2 cellular contexts compared by ENCODE assay signal in genomic region chr15:44250566-44250965, GRCh38.
TF ChIP-seq lines count a peak whose summit lies in the region.

No MANE protein-coding gene starts in this region.

TF ChIP-seq in HEK293, 187 proteins besides CTCF, POLR2A, EP300 and RAD21 (continued from another document):
- TF ChIP-seq FEZF1 (tag by site-specific recombination; IDR thresholded peaks at IDR 0.05) (peak; percentile 75; the same call in 1 of the 2 replicates), ZBTB17 (tag by site-specific recombination; IDR thresholded peaks at IDR 0.05) (0 out of 2 replicates have a peak, but pooled peaks have one; percentile 27), ZNF248 (tag by site-specific recombination; IDR thresholded peaks at IDR 0.05) (no peak), ZNF664 (tag by site-specific recombination; IDR thresholded peaks at IDR 0.05) (peak; percentile 69)
TF ChIP-seq in HEK293: peak in this region for 3.

TF ChIP-seq in H1, 55 proteins besides CTCF, POLR2A, EP300 and RAD21 (continued from another document):
- TF ChIP-seq CHD7 (IDR thresholded peaks at IDR 0.05; ENCODE audit: insufficient replicate concordance, low read length) (no peak), CTBP2 (IDR thresholded peaks at IDR 0.05; ENCODE audit: borderline replicate concordance, insufficient read depth, insufficient read length, low read length) (no peak), GTF2F1 (IDR thresholded peaks at IDR 0.05; ENCODE audit: borderline replicate concordance, low read depth, low read length) (no peak), RXRA (IDR thresholded peaks at IDR 0.05; ENCODE audit: insufficient read depth, low read depth, low read length) (no peak), POLR2AphosphoS5 (IDR thresholded peaks at IDR 0.05; ENCODE audit: low read depth, low read length) (no peak), SIRT6 (IDR thresholded peaks at IDR 0.05; ENCODE audit: low read length) (no peak), JUN (IDR thresholded peaks at IDR 0.05; ENCODE audit: low read depth, low read length) (no peak), ZNF274 (IDR thresholded peaks at IDR 0.05; ENCODE audit: borderline replicate concordance, extremely low read depth, low read length) (no peak), SP1 (IDR thresholded peaks at IDR 0.05; ENCODE audit: low read depth, low read length) (no peak), ASH2L (IDR thresholded peaks at IDR 0.05; ENCODE audit: low read length) (no peak), HDAC2 (IDR thresholded peaks at IDR 0.05; ENCODE audit: borderline replicate concordance in 1 of 2, low read depth in 2 of 2, low read length in 2 of 2) (no peak), FOSL1 (IDR thresholded peaks at IDR 0.05; ENCODE audit: insufficient read depth, low read depth, low read length) (no peak), SP4 (IDR thresholded peaks at IDR 0.05; ENCODE audit: low read length) (no peak)
- TF ChIP-seq, protein P1, sequence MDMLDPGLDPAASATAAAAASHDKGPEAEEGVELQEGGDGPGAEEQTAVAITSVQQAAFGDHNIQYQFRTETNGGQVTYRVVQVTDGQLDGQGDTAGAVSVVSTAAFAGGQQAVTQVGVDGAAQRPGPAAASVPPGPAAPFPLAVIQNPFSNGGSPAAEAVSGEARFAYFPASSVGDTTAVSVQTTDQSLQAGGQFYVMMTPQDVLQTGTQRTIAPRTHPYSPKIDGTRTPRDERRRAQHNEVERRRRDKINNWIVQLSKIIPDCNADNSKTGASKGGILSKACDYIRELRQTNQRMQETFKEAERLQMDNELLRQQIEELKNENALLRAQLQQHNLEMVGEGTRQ (IDR thresholded peaks at IDR 0.05; ENCODE audit: low read length): no peak
- TF ChIP-seq, protein P2, sequence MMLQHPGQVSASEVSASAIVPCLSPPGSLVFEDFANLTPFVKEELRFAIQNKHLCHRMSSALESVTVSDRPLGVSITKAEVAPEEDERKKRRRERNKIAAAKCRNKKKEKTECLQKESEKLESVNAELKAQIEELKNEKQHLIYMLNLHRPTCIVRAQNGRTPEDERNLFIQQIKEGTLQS (IDR thresholded peaks at IDR 0.05; ENCODE audit: insufficient read depth, low read depth, low read length): no peak
